15 cellular contexts compared by ENCODE assay signal in genomic region chr19:1754651-1755466, GRCh38. TPM values are rescaled to one million over a fixed set of nuclear protein-coding genes. Genes with fewer than 3 reads are reported as not detected.
A peak's percentile ranks its signal among the peaks of the same experiment; 100 is the strongest.
DNase-seq lines count a peak whose midpoint lies in the region; ATAC-seq, FAIRE-seq and TF ChIP-seq lines count a peak whose summit lies in the region.
"Had no signal": no experiment of that assay in that cellular context is flagged by ENCODE, and none has a peak within 500 bp of the region (broad histone marks: within the 10 kb centered on the region; RNA-seq: fewer than 3 reads in every experiment).

No MANE protein-coding gene starts in this region.

- no peaks in the 10 kb centered on the region for H3K9me3 ChIP-seq in WERI-Rb-1 (ENCODE audit: severe bottlenecking)
- no peaks in the 10 kb centered on the region for H3K9me3 ChIP-seq in kidney (ENCODE audit: control insufficient read depth in 1 of 2, low read length in 2 of 2)
- H3K9me3 ChIP-seq: heart right ventricle, pancreas had no signal

- H3K27ac ChIP-seq in WERI-Rb-1 (no peak overlapping the region), kidney (ENCODE audit: low read depth in 2 of 2, low read length in 2 of 2) (no peak overlapping the region)
- H3K27ac ChIP-seq: heart right ventricle, pancreas had no signal

- H3K36me3 ChIP-seq in WERI-Rb-1: no peaks in the 10 kb centered on the region
- no peaks in the 10 kb centered on the region for H3K36me3 ChIP-seq in kidney (ENCODE audit: control insufficient read depth in 1 of 2, insufficient read depth in 2 of 2, low read length in 2 of 2)
- H3K36me3 ChIP-seq: heart right ventricle, pancreas had no signal

- no peaks in the 10 kb centered on the region for H3K9me3 Mint-ChIP-seq in chondrocyte (ENCODE audit: low read depth)
- H3K9me3 Mint-ChIP-seq: stimulated activated memory B cell treated with anti-CD40 and anti-IgM and Interleukin-4, amounts not matched to agents 10 μg/mL and 1 μg/mL and 100 μg/mL, for 72 hours had no signal

- intact Hi-C loops in kidney (cut with DNase I): no loop called here

- no peak overlapping the region for H3K27ac Mint-ChIP-seq in chondrocyte (ENCODE audit: unreplicated experiment)
- H3K27ac Mint-ChIP-seq: stimulated activated memory B cell treated with anti-CD40 and anti-IgM and Interleukin-4, amounts not matched to agents 10 μg/mL and 1 μg/mL and 100 μg/mL, for 72 hours had no signal

- H3K4me3 Mint-ChIP-seq in chondrocyte (ENCODE audit: unreplicated experiment): no peak overlapping the region

- no peaks in the 10 kb centered on the region for H3K36me3 Mint-ChIP-seq in chondrocyte (ENCODE audit: low read depth)
- H3K36me3 Mint-ChIP-seq: stimulated activated memory B cell treated with anti-CD40 and anti-IgM and Interleukin-4, amounts not matched to agents 10 μg/mL and 1 μg/mL and 100 μg/mL, for 72 hours had no signal

- peak; percentile 75 for DNase-seq in 8988T
- DNase-seq in GM12865 (ENCODE audit: low read depth): peak; percentile 19
- peak; percentile 42 for DNase-seq in WERI-Rb-1
- peak; percentile 54 for DNase-seq in kidney
- no peak for DNase-seq in NCI-H774 (lab: John Stamatoyannopoulos, UW)
- no peak for DNase-seq in chondrocyte (ENCODE audit: low spot score)
- DNase-seq: effector memory CD4-positive, alpha-beta T cell; heart right ventricle; NCI-H1694 had no signal

- TF ChIP-seq CTCF in GM12865 (IDR thresholded peaks at IDR 0.05; ENCODE audit: insufficient read depth, low read depth, low read length, missing control alignments) (no peak), WERI-Rb-1 (IDR thresholded peaks at IDR 0.05; ENCODE audit: low read depth, low read length) (no peak), kidney (IDR thresholded peaks at IDR 0.05; ENCODE audit: borderline replicate concordance, extremely low read depth, insufficient read depth) (no peak), chondrocyte (IDR thresholded peaks at IDR 0.05) (no peak)

- H3K4me1 Mint-ChIP-seq in chondrocyte (ENCODE audit: low read depth): peaks cover 3% of the 10 kb centered on the region

- peaks cover 86% of the 10 kb centered on the region for H3K27me3 ChIP-seq in WERI-Rb-1 (ENCODE audit: insufficient read depth, low read depth, severe bottlenecking)

- FAIRE-seq in kidney (lab: Jason Lieb, UNC): no peak
- FAIRE-seq: HTR-8/SVneo, pancreas had no signal

- no peaks in the 10 kb centered on the region for H3K4me1 ChIP-seq in kidney (ENCODE audit: control insufficient read depth in 1 of 2, insufficient read depth in 1 of 2, low read depth in 1 of 2, low read length in 2 of 2)

- H3K4me3 ChIP-seq in GM12865 (ENCODE audit: low read depth, low read length): no peak overlapping the region
- H3K4me3 ChIP-seq in WERI-Rb-1 (ENCODE audit: low read depth, low read length): peak overlapping the region; percentile 5; the same call in 1 of the 2 replicates
- no peak overlapping the region for H3K4me3 ChIP-seq in kidney (ENCODE audit: low read length in 2 of 2)
- H3K4me3 ChIP-seq: heart right ventricle, pancreas had no signal

- ATAC-seq in GM21737 (IDR thresholded peaks at IDR 0.05; ENCODE audit: unreplicated experiment) (no peak), HG02852 (IDR thresholded peaks at IDR 0.05; ENCODE audit: unreplicated experiment) (no peak)
- ATAC-seq: heart right ventricle; pancreas; stimulated activated memory B cell treated with anti-CD40 and anti-IgM and Interleukin-4, amounts not matched to agents 10 μg/mL and 1 μg/mL and 100 μg/mL, for 72 hours had no signal

- no peak overlapping the region for H3K9ac ChIP-seq in kidney (ENCODE audit: low read length in 2 of 2)

- peaks cover 51% of the 10 kb centered on the region for H3K27me3 Mint-ChIP-seq in chondrocyte (ENCODE audit: low read depth)

RNA-seq across cellular contexts. Expression of gene ONECUT3, which starts 1.6 kb away (rescaled TPM):
- total RNA-seq in kidney (not detected), chondrocyte (not detected in 3 replicates)
- polyA plus RNA-seq in kidney (ENCODE audit: insufficient read depth, low read depth, low replicate concordance): not detected
- total RNA-seq: heart right ventricle, liver had no signal
- polyA plus RNA-seq: heart right ventricle, liver, pancreas had no signal

RNA-seq across cellular contexts. Expression of gene ATP8B3, which starts 57.2 kb away (rescaled TPM):
- 3.6 TPM for total RNA-seq in kidney
- polyA plus RNA-seq in kidney (ENCODE audit: insufficient read depth, low read depth, low replicate concordance): 0.24 TPM
- total RNA-seq in chondrocyte: 1.9 to 6.0 TPM (median 5.7 TPM) in 3 replicates

Comparison
In these comparisons a context has a peak if more than half of its experiments do, and no peak if none do; other contexts are left out.
1. DNase-seq: peak in 8988T (single experiment), GM12865 (single experiment), WERI-Rb-1 (single experiment) and kidney (single experiment); none in NCI-H774 (single experiment) and chondrocyte (single experiment).